ENCODE assay signal across 30 cellular contexts in the genomic region with DNA sequence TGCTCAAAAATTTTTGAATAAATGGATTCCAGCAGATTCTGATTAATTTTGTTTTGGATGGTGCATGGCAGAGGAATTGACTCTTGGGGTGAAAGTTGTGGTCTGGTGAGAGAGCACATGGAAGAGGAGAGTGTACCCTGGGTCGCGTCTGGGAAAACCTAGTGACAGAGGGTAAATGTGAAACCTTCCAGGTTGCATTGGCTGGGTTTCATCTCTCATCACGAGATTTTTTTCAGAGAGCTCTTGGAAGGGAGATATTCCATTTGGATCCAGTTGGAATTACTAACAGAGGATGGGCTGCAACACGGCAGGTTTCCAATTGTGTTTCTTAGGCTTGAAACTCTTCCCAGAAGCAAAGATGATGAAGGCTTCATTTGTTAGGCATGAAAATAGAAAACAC.
DNase-seq lines count a peak whose midpoint lies in the region; ATAC-seq, FAIRE-seq and TF ChIP-seq lines count a peak whose summit lies in the region.
"Had no signal": no experiment of that assay in that cellular context is flagged by ENCODE, and none has a peak within 500 bp of the region (broad histone marks: within the 10 kb centered on the region; RNA-seq: fewer than 3 reads in every experiment).

No MANE protein-coding gene starts in this region.

- peaks cover 5% of the 10 kb centered on the region for H3K79me2 ChIP-seq in astrocyte (ENCODE audit: insufficient read depth, low read length)

- no peak for DNase-seq in Right ventricle myocardium inferior (ENCODE audit: missing footprints)
- DNase-seq in cardiac septum (ENCODE audit: low spot score): no peak
- DNase-seq in astrocyte (ENCODE audit: low read depth): no peak
- no peak for DNase-seq in lower lobe of right lung
- DNase-seq in thyroid gland: no peak
- DNase-seq in NCI-H748 (lab: John Stamatoyannopoulos, UW; ENCODE audit: unreplicated experiment): no peak
- DNase-seq in testis: no peak
- DNase-seq in CD8-positive, alpha-beta memory T cell: no peak
- DNase-seq: activated CD4-positive, alpha-beta T cell treated with anti-CD3 and anti-CD28 coated beads, Interleukin-2, amount 10 ng/mL, durations not matched to agents 7 days and 5 days; activated T-cell treated with anti-CD3 and anti-CD28 coated beads, Interleukin-2, amount 50 U/mL, for 48 hours; AML-193; CD4-positive, alpha-beta memory T cell; cortex of kidney; DMS 273 treated with DMSO at 0.1 percent for 48 hours; Kasumi-1; mucosa of descending colon; NCI-H146; NCI-H526; Peyer's patch; SJCRH30; stimulated activated CD4-positive, alpha-beta T cell treated with anti-CD3 and anti-CD28 coated beads, Interleukin-15, amount 100 ng/mL, for 24 hours; stimulated activated naive CD4-positive, alpha-beta T cell treated with Interleukin-2 at 50 U/mL for 16 hours had no signal

- H3K27ac Mint-ChIP-seq in astrocyte (ENCODE audit: unreplicated experiment): peak overlapping the region; percentile 77
- H3K27ac Mint-ChIP-seq in CD8-positive, alpha-beta memory T cell: no peak overlapping the region
- H3K27ac Mint-ChIP-seq: activated CD4-positive, alpha-beta T cell treated with anti-CD3 and anti-CD28 coated beads, Interleukin-2, amount 10 ng/mL, durations not matched to agents 7 days and 5 days; GM23338; neural progenitor cell had no signal

- H3K27me3 ChIP-seq in astrocyte (ENCODE audit: insufficient read depth, low read length) (no peaks in the 10 kb centered on the region), lower lobe of right lung (ENCODE audit: low read depth) (no peaks in the 10 kb centered on the region), thyroid gland (no peaks in the 10 kb centered on the region), testis (no peaks in the 10 kb centered on the region)
- no peaks in the 10 kb centered on the region for H3K27me3 ChIP-seq in CD8-positive, alpha-beta memory T cell (ENCODE audit: insufficient read depth, low read length, poor library complexity, severe bottlenecking)
- H3K27me3 ChIP-seq: esophagus muscularis mucosa, neural progenitor cell, Peyer's patch, SJCRH30 had no signal

- H3K4me3 ChIP-seq in astrocyte (ENCODE audit: insufficient read depth, low read depth, low read length) (no peak overlapping the region), lower lobe of right lung (no peak overlapping the region), thyroid gland (replicated peaks in 1 of 3) (no peak overlapping the region), testis (no peak overlapping the region)
- no peak overlapping the region for H3K4me3 ChIP-seq in CD8-positive, alpha-beta memory T cell (ENCODE audit: low read length)
- H3K4me3 ChIP-seq: esophagus muscularis mucosa, GM23338, mucosa of descending colon, neural progenitor cell, Peyer's patch, SJCRH30, thoracic aorta had no signal

- POLR2A ChIA-PET in CD8-positive, alpha-beta memory T cell (lab: Charles Lee): no interaction called here

- H3K4me2 ChIP-seq in astrocyte (ENCODE audit: low read length): no peak overlapping the region
- H3K4me2 ChIP-seq: GM23338, neural progenitor cell had no signal

- H3K4me1 ChIP-seq in astrocyte (ENCODE audit: insufficient read depth, low read length) (peaks cover 5% of the 10 kb centered on the region), lower lobe of right lung (peaks cover 14% of the 10 kb centered on the region), thyroid gland (peaks cover 44 to 46% of the 10 kb centered on the region in 2 donors), testis (no peaks in the 10 kb centered on the region)
- peaks cover 8% of the 10 kb centered on the region for H3K4me1 ChIP-seq in CD8-positive, alpha-beta memory T cell (ENCODE audit: insufficient read depth, low read length)
- H3K4me1 ChIP-seq: SJCRH30 had no signal

- intact Hi-C loops in Right ventricle myocardium inferior (cut with DNase I): no loop called here
- intact Hi-C loops in cardiac septum (cut with DNase I): no loop called here
- intact Hi-C loops in lower lobe of right lung (cut with DNase I): no loop called here
- intact Hi-C loops in thyroid gland (cut with DNase I): no loop called here
- intact Hi-C loops in testis (cut with DNase I; ENCODE audit: low total_unique reads): no loop called here

- H3K9ac ChIP-seq in astrocyte (ENCODE audit: low read length): no peak overlapping the region
- H3K9ac ChIP-seq: neural progenitor cell had no signal

- peaks cover 51% of the 10 kb centered on the region for H3K4me1 Mint-ChIP-seq in astrocyte (ENCODE audit: low read depth, unreplicated experiment)
- H3K4me1 Mint-ChIP-seq in CD8-positive, alpha-beta memory T cell: peaks cover 19 to 46% (median 40%) of the 10 kb centered on the region in 3 donors

- no peak for FAIRE-seq in astrocyte (lab: Jason Lieb, UNC)
- FAIRE-seq: A204.1, frontal cortex, GM12892, HepG2 had no signal

- ATAC-seq in Right ventricle myocardium inferior (peak; percentile 69), lower lobe of right lung (peak; percentile 22 to 34)
- ATAC-seq: GM23338, HepG2 had no signal

- H3K9me3 ChIP-seq in astrocyte (ENCODE audit: insufficient read depth, low read depth, low read length) (no peaks in the 10 kb centered on the region), lower lobe of right lung (no peaks in the 10 kb centered on the region), thyroid gland (no peaks in the 10 kb centered on the region), testis (no peaks in the 10 kb centered on the region)
- H3K9me3 ChIP-seq in CD8-positive, alpha-beta memory T cell (ENCODE audit: low read length): no peaks in the 10 kb centered on the region
- H3K9me3 ChIP-seq: esophagus muscularis mucosa, mucosa of descending colon, Peyer's patch, SJCRH30, thoracic aorta had no signal

- H3K36me3 ChIP-seq in astrocyte (ENCODE audit: insufficient read depth, low read length): no peaks in the 10 kb centered on the region
- no peaks in the 10 kb centered on the region for H3K36me3 ChIP-seq in lower lobe of right lung
- H3K36me3 ChIP-seq in thyroid gland: no peaks in the 10 kb centered on the region
- H3K36me3 ChIP-seq in testis (ENCODE audit: low read depth, missing control alignments): no peaks in the 10 kb centered on the region
- H3K36me3 ChIP-seq in CD8-positive, alpha-beta memory T cell (ENCODE audit: insufficient read depth, low read length): no peaks in the 10 kb centered on the region
- H3K36me3 ChIP-seq: esophagus muscularis mucosa, neural progenitor cell, Peyer's patch, SJCRH30, thoracic aorta had no signal

- TF ChIP-seq POLR2A in thyroid gland (IDR thresholded peaks at IDR 0.05) (no peak), testis (IDR thresholded peaks at IDR 0.05) (no peak)

- TF ChIP-seq CTCF in astrocyte (IDR thresholded peaks at IDR 0.05; ENCODE audit: insufficient read depth, low read depth, low read length) (no peak), lower lobe of right lung (IDR thresholded peaks at IDR 0.05) (no peak), thyroid gland (IDR thresholded peaks at IDR 0.05) (no peak), testis (IDR thresholded peaks at IDR 0.05) (no peak)

- H3K9me3 Mint-ChIP-seq in astrocyte (ENCODE audit: unreplicated experiment): peaks cover 2% of the 10 kb centered on the region
- no peaks in the 10 kb centered on the region for H3K9me3 Mint-ChIP-seq in CD8-positive, alpha-beta memory T cell
- H3K9me3 Mint-ChIP-seq: activated CD4-positive, alpha-beta T cell treated with anti-CD3 and anti-CD28 coated beads, Interleukin-2, amount 10 ng/mL, durations not matched to agents 7 days and 5 days; CD4-positive, alpha-beta memory T cell; GM23338; neural progenitor cell had no signal

- CTCF ChIA-PET in CD8-positive, alpha-beta memory T cell (lab: Charles Lee): interaction anchor here (1.1 to 3.5 kb wide), 3 partner anchors 9 to 310 kb away, joined by 3 to 11 read pairs (median 7); partner anchors contain the start of gene MAML2

- H3K27ac ChIP-seq in astrocyte (ENCODE audit: low read depth, low read length) (no peak overlapping the region), lower lobe of right lung (no peak overlapping the region), thyroid gland (peak overlapping the region in 2 of 3 donors; percentile 51 to 74), testis (no peak overlapping the region)
- H3K27ac ChIP-seq in CD8-positive, alpha-beta memory T cell (ENCODE audit: low read depth, low read length): no peak overlapping the region
- H3K27ac ChIP-seq: esophagus muscularis mucosa, neural progenitor cell, Peyer's patch, SJCRH30, thoracic aorta had no signal

- H3K27me3 Mint-ChIP-seq in astrocyte (ENCODE audit: low read depth, unreplicated experiment): no peaks in the 10 kb centered on the region
- H3K27me3 Mint-ChIP-seq in CD8-positive, alpha-beta memory T cell: no peaks in the 10 kb centered on the region
- H3K27me3 Mint-ChIP-seq: activated CD4-positive, alpha-beta T cell treated with anti-CD3 and anti-CD28 coated beads, Interleukin-2, amount 10 ng/mL, durations not matched to agents 7 days and 5 days; CD4-positive, alpha-beta memory T cell had no signal

- no peak overlapping the region for H3K4me3 Mint-ChIP-seq in astrocyte (ENCODE audit: unreplicated experiment)
- no peak overlapping the region for H3K4me3 Mint-ChIP-seq in CD8-positive, alpha-beta memory T cell
- H3K4me3 Mint-ChIP-seq: activated CD4-positive, alpha-beta T cell treated with anti-CD3 and anti-CD28 coated beads, Interleukin-2, amount 10 ng/mL, durations not matched to agents 7 days and 5 days; CD4-positive, alpha-beta memory T cell; GM23338; neural progenitor cell had no signal

- H4K20me1 ChIP-seq in astrocyte (ENCODE audit: insufficient read depth, low read length): peaks cover 6% of the 10 kb centered on the region

- H2AFZ ChIP-seq in astrocyte (ENCODE audit: low read depth, low read length): no peak overlapping the region
- H2AFZ ChIP-seq: GM23338, neural progenitor cell had no signal

- WGBS in thyroid gland, 2 donors: 77 to 84% methylated on average over 4 of the region's 4 CpGs
- WGBS in testis, 2 donors: 68 to 78% methylated on average over 4 of the region's 4 CpGs

- peaks cover 1% of the 10 kb centered on the region for H3K36me3 Mint-ChIP-seq in astrocyte (ENCODE audit: low read depth, unreplicated experiment)
- peaks cover 0 to 12% (median 8%) of the 10 kb centered on the region in 3 donors for H3K36me3 Mint-ChIP-seq in CD8-positive, alpha-beta memory T cell
- H3K36me3 Mint-ChIP-seq: neural progenitor cell had no signal

Comparison
In these comparisons a context has a peak if more than half of its experiments do, and no peak if none do; other contexts are left out.
1. H3K27ac ChIP-seq: peak in thyroid gland (2 of 3); none in astrocyte (single experiment), lower lobe of right lung (single experiment), testis (0 of 2) and CD8-positive, alpha-beta memory T cell (single experiment).